In genomic region chr16:66610111-66610820, GRCh38 we compare ENCODE assay signal across 1 cellular context.
TF ChIP-seq lines count a peak whose summit lies in the region.

No MANE protein-coding gene starts in this region.

TF ChIP-seq in IMR-90, 13 proteins besides CTCF, POLR2A, EP300 and RAD21:
- no peak for TF ChIP-seq RFX5 (IDR thresholded peaks at IDR 0.05; ENCODE audit: low read depth, low read length)
- TF ChIP-seq MAZ (IDR thresholded peaks at IDR 0.05; ENCODE audit: borderline replicate concordance, low read depth, low read length), result no peak
- no peak for TF ChIP-seq SMC3 (IDR thresholded peaks at IDR 0.05; ENCODE audit: low read depth, low read length)
